Comparison of ENCODE assay signal across 1 cellular context in the genomic region with DNA sequence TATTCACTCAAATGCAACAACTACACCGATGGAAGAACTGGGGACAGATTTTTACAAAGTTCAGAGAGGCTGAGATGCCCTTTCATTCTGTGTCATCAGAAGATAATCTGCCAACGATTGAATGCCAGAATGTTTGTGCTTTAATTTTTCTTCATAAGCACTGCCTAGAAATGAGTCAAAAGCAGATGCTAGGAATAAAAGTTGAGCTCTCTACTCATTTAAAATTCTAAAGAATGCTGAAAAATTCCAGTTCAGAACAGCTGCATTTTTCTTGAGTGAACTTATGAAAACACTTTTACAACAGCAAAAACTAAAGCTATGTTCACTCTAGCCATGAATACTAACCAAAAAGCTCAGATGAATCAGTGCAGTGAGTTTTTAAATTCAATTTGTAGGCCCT.
TF ChIP-seq lines count a peak whose summit lies in the region.

No MANE protein-coding gene starts in this region.

TF ChIP-seq in HCT116, 20 proteins besides CTCF, POLR2A, EP300 and RAD21:
- no peak for TF ChIP-seq ELF1 (IDR thresholded peaks at IDR 0.05; ENCODE audit: borderline replicate concordance, low read depth)
- no peak for TF ChIP-seq SP1 (IDR thresholded peaks at IDR 0.05; ENCODE audit: low read depth)
- TF ChIP-seq EGR1 (IDR thresholded peaks at IDR 0.05; ENCODE audit: low read depth) = no peak
- TF ChIP-seq, protein P1, sequence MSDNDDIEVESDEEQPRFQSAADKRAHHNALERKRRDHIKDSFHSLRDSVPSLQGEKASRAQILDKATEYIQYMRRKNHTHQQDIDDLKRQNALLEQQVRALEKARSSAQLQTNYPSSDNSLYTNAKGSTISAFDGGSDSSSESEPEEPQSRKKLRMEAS (IDR thresholded peaks at IDR 0.05) = no peak
- no peak for TF ChIP-seq ZFX (IDR thresholded peaks at IDR 0.05)
- TF ChIP-seq, protein P2, sequence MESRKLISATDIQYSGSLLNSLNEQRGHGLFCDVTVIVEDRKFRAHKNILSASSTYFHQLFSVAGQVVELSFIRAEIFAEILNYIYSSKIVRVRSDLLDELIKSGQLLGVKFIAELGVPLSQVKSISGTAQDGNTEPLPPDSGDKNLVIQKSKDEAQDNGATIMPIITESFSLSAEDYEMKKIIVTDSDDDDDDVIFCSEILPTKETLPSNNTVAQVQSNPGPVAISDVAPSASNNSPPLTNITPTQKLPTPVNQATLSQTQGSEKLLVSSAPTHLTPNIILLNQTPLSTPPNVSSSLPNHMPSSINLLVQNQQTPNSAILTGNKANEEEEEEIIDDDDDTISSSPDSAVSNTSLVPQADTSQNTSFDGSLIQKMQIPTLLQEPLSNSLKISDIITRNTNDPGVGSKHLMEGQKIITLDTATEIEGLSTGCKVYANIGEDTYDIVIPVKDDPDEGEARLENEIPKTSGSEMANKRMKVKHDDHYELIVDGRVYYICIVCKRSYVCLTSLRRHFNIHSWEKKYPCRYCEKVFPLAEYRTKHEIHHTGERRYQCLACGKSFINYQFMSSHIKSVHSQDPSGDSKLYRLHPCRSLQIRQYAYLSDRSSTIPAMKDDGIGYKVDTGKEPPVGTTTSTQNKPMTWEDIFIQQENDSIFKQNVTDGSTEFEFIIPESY (IDR thresholded peaks at IDR 0.05; ENCODE audit: extremely low read depth, insufficient replicate concordance, low read length) = no peak
